Comparison of ENCODE assay signal across 8 cellular contexts in the genomic region with DNA sequence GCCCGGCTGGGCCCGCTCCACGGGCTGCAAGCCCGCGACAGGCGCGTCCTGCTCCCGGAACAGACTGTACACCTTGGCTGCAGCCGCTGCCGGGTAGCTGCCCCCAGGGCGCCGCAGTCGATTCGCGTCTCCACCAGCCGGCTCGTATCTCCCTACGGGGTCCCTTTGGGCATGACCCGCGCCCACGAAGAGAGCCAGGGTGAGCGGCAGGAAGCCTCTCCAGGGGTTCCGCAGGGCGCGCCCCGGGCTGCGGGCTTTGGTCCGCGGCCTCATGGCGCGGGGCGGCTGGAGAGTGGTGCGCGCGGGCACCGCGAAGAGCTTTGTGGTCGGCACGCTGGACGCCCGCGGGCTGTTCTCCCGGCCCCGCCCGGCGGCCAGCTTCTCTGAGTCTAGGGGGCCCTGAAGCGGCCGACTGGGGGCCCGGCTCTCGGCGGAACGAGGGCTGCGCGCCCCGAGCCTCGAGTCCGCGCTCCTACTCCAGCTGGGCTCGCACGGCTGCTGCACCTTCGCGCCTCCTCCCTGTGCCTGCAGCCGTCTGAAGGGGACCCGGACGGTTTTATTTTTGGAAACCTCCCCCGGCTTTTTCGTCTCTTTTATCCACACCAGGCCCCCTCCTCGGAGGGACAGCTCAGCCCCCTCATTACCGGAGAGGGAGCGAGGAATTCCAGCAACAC. TPM values are rescaled to one million over a fixed set of nuclear protein-coding genes. Genes with fewer than 3 reads are reported as not detected.
A peak's percentile ranks its signal among the peaks of the same experiment; 100 is the strongest.
DNase-seq lines count a peak whose midpoint lies in the region; ATAC-seq and TF ChIP-seq lines count a peak whose summit lies in the region.

A gene (minus strand): TSS at position 566 of the 674 bp plus-strand sequence. CDS start 293 bp downstream, at position 273.

- H3K27ac ChIP-seq in SJCRH30 (no peak within 1 kb of the TSS), mesodermal cell (ENCODE audit: low read depth, low read length, severe bottlenecking) (no peak within 1 kb of the TSS), urinary bladder (ENCODE audit: low read depth) (no peak within 1 kb of the TSS)

- peak within 1 kb of the TSS; percentile 56 for H3K4me3 ChIP-seq in SJCRH30
- H3K4me3 ChIP-seq in mesodermal cell (ENCODE audit: extremely low read depth, insufficient read depth, low read length, poor library complexity, severe bottlenecking) = peak within 1 kb of the TSS; percentile 62
- H3K4me3 ChIP-seq in urinary bladder (ENCODE audit: low read depth, low read length) = peak within 1 kb of the TSS; percentile 59

- 3% methylated on average over 59 to 70 of the region's 70 CpGs for WGBS in mesodermal cell (ENCODE audit: insufficient coverage in 2 of 2), 2 experiments
- under 1% methylated on average over 70 of the region's 70 CpGs for WGBS in urinary bladder

- no peaks in the 10 kb centered on the region for H3K27me3 ChIP-seq in SJCRH30

- DNase-seq in SJCRH30 = no peak
- peak; percentile 15 for DNase-seq in effector CD4-positive, alpha-beta T cell
- no peak for DNase-seq in GM13976 (ENCODE audit: low spot score)
- no peak for DNase-seq in NCI-H2196 (lab: John Stamatoyannopoulos, UW; ENCODE audit: unreplicated experiment)

- H3K9me3 ChIP-seq in SJCRH30 (replicated peaks) = no peaks in the 10 kb centered on the region
- H3K9me3 ChIP-seq in mesodermal cell (ENCODE audit: control insufficient read depth, low read length) = no peaks in the 10 kb centered on the region

- in situ Hi-C loops in GM13976 (cut with MboI; ENCODE audit: low sequenced_read_pairs, unreplicated experiment) = no loop called here

- H3K36me3 ChIP-seq in SJCRH30 (no peaks in the 10 kb centered on the region), mesodermal cell (ENCODE audit: control insufficient read depth, insufficient read depth, low read length) (peaks cover 2% of the 10 kb centered on the region), urinary bladder (ENCODE audit: insufficient read depth) (no peaks in the 10 kb centered on the region)

- TF ChIP-seq CTCF in GM13976 (IDR thresholded peaks at IDR 0.05; ENCODE audit: borderline replicate concordance, control extremely low read depth, extremely low read depth, insufficient read depth, missing control alignments) = no peak

- peak; percentile 15 for ATAC-seq in GM19455 (IDR thresholded peaks at IDR 0.05; ENCODE audit: unreplicated experiment)
- no peak for ATAC-seq in activated CD4-positive, CD25-positive, alpha-beta regulatory T cell treated with anti-CD3 and anti-CD28 coated beads, Interleukin-2, amount 50 U/mL, for 24 hours

- H3K4me1 ChIP-seq in SJCRH30 (peaks cover 16% of the 10 kb centered on the region), mesodermal cell (ENCODE audit: control insufficient read depth, insufficient read depth, low read length, poor library complexity, severe bottlenecking) (peaks cover 28% of the 10 kb centered on the region), urinary bladder (ENCODE audit: insufficient read depth) (peaks cover 2% of the 10 kb centered on the region)

RNA-seq across cellular contexts. Expression of the gene that starts here (rescaled TPM):
- 0.61 and 0.84 TPM in 2 replicates for total RNA-seq in SJCRH30 (2014; rRNA removed; shearing (Covaris generic))
- polyA plus RNA-seq in mesodermal cell (2013, experiment 1 of 2) = 29.7 TPM
- polyA plus RNA-seq in mesodermal cell (2013, experiment 2 of 2) = 26.6 TPM
- total RNA-seq in urinary bladder = 26.7 TPM
- 6.8 TPM for polyA plus RNA-seq in urinary bladder

Comparison
In these comparisons a context has a peak if more than half of its experiments do, and no peak if none do; other contexts are left out.
1. RNA of the gene that starts here (total RNA-seq): 26.7 TPM in urinary bladder (single experiment); 0.61 to 0.84 TPM in SJCRH30; every median in the first group is over 10 times any median in the second.
2. Peak in every context shown above with its lines, with median percentiles within 50 percentile points of each other: H3K4me3 ChIP-seq.